ENCODE assay signal across 14 cellular contexts in genomic region chr1:232127190-232127589, GRCh38.
A peak's percentile ranks its signal among the peaks of the same experiment; 100 is the strongest.
DNase-seq lines count a peak whose midpoint lies in the region; FAIRE-seq and TF ChIP-seq lines count a peak whose summit lies in the region.
"Had no signal": no experiment of that assay in that cellular context is flagged by ENCODE, and none has a peak within 500 bp of the region (broad histone marks: within the 10 kb centered on the region; RNA-seq: fewer than 3 reads in every experiment).

No MANE protein-coding gene starts in this region.

- H2AFZ ChIP-seq in endothelial cell of umbilical vein (ENCODE audit: low read depth, low read length) = no peak overlapping the region

- no peaks in the 10 kb centered on the region for H3K79me2 ChIP-seq in endothelial cell of umbilical vein (ENCODE audit: control insufficient read depth, insufficient read depth, low read length)

- dilution Hi-C loops in endothelial cell of umbilical vein (cut with MboI; ENCODE audit: extremely low pct_ligation_motif_present, low sequenced_read_pairs) = no loop called here

- no peak overlapping the region for H3K9ac ChIP-seq in endothelial cell of umbilical vein (replicated peaks; ENCODE audit: extremely low read depth, insufficient read depth, low read length)

- BruUV-seq in endothelial cell of umbilical vein (replicated peaks; lab: Mats Ljungman, UMichigan) = no TSS peak

- H3K36me3 ChIP-seq in endothelial cell of umbilical vein (ENCODE audit: control insufficient read depth in 2 of 2, extremely low read depth in 1 of 2, insufficient read depth in 2 of 2, low read length in 2 of 2) (no peaks in the 10 kb centered on the region), suprapubic skin (no peaks in the 10 kb centered on the region)

- H3K4me3 ChIP-seq in endothelial cell of umbilical vein (replicated peaks in 1 of 3; ENCODE audit: insufficient read depth in 1 of 3, low read depth in 1 of 3, low read length in 3 of 3) = no peak overlapping the region
- H3K4me3 ChIP-seq in suprapubic skin = no peak overlapping the region

- H3K4me2 ChIP-seq in endothelial cell of umbilical vein (ENCODE audit: insufficient read depth, low read length) = no peak overlapping the region

- H3K27me3 ChIP-seq in endothelial cell of umbilical vein (ENCODE audit: control insufficient read depth in 2 of 2, insufficient read depth in 2 of 2, low read length in 2 of 2) (no peaks in the 10 kb centered on the region), suprapubic skin (no peaks in the 10 kb centered on the region)

- CTCF ChIA-PET in endothelial cell of umbilical vein (lab: Charles Lee) = interaction anchor here (0.8 to 0.9 kb wide), 2 partner anchors 13 to 15 kb away, joined by 3 read pairs; no protein-coding TSS in a partner anchor

- TF ChIP-seq EP300 in suprapubic skin (IDR thresholded peaks at IDR 0.05) = no peak

- no peaks in the 10 kb centered on the region for H3K9me1 ChIP-seq in endothelial cell of umbilical vein (replicated peaks; ENCODE audit: control insufficient read depth, extremely low read depth, insufficient read depth, low read length)

- DNase-seq in SIG-M5 treated with dmso at 0.1 percent for 504 hours (lab: John Stamatoyannopoulos, UW; ENCODE audit: unreplicated experiment) = peak; percentile 11
- no peak for DNase-seq in SIG-M5 (lab: John Stamatoyannopoulos, UW)
- DNase-seq in NCI-H226 = peak; percentile 40
- DNase-seq in endothelial cell of umbilical vein (ENCODE audit: low read depth, low spot score) = no peak
- peak; percentile 49 for DNase-seq in renal cortical epithelial cell (ENCODE audit: low read depth)
- no peak for DNase-seq in activated CD4-positive, CD25-positive, alpha-beta regulatory T cell treated with anti-CD3 and anti-CD28 coated beads, Interleukin-2, amount 50 U/mL, for 72 hours
- DNase-seq in suprapubic skin (ENCODE audit: low spot score in 2 of 2) = no peak
- no peak for DNase-seq in activated CD4-positive, alpha-beta T cell treated with anti-CD3 and anti-CD28 coated beads for 4 hours
- DNase-seq: activated T-cell treated with anti-CD3 and anti-CD28 coated beads for 4 hours; hypothalamus; NCI-H446; small intestine; stimulated activated CD8-positive, alpha-beta memory T cell treated with anti-CD3 and anti-CD28 coated beads, Interleukin-4, amount 100 ng/mL, for 48 hours had no signal

- 68% methylated on average over 2 of the region's 2 CpGs for WGBS in suprapubic skin

- POLR2A ChIA-PET in endothelial cell of umbilical vein (lab: Charles Lee) = no interaction called here

- no peaks in the 10 kb centered on the region for H4K20me1 ChIP-seq in endothelial cell of umbilical vein (replicated peaks; ENCODE audit: control insufficient read depth, extremely low read depth, insufficient read depth, low read length)

- H3K4me1 ChIP-seq in endothelial cell of umbilical vein (ENCODE audit: control insufficient read depth, extremely low read depth, insufficient read depth, low read length) = peaks cover 8% of the 10 kb centered on the region
- no peaks in the 10 kb centered on the region for H3K4me1 ChIP-seq in suprapubic skin

- H3K9me3 ChIP-seq in endothelial cell of umbilical vein (replicated peaks; ENCODE audit: control insufficient read depth, insufficient read depth, low read length) (no peaks in the 10 kb centered on the region), suprapubic skin (no peaks in the 10 kb centered on the region)

- no peak for FAIRE-seq in endothelial cell of umbilical vein (lab: Jason Lieb, UNC)
- FAIRE-seq: A204.1, small intestine had no signal

- no peak overlapping the region for H3K27ac ChIP-seq in endothelial cell of umbilical vein (ENCODE audit: insufficient read depth, low read depth, low read length)
- H3K27ac ChIP-seq in suprapubic skin = no peak overlapping the region

- no peak for TF ChIP-seq POLR2A in endothelial cell of umbilical vein (IDR thresholded peaks at IDR 0.05; ENCODE audit: low read depth, low read length)
- TF ChIP-seq POLR2A in suprapubic skin (IDR thresholded peaks at IDR 0.05) = no peak

- intact Hi-C loops in endothelial cell of umbilical vein (cut with micrococcal nuclease) = no loop called here

- TF ChIP-seq CTCF in endothelial cell of umbilical vein (IDR thresholded peaks at IDR 0.05; ENCODE audit: extremely low read depth in 1 of 2, insufficient read depth in 1 of 2, low read depth in 1 of 2, low read length in 2 of 2) = no peak
- TF ChIP-seq CTCF in suprapubic skin (IDR thresholded peaks at IDR 0.05) = no peak

TF ChIP-seq in endothelial cell of umbilical vein, 7 proteins besides CTCF, POLR2A, EP300 and RAD21:
- TF ChIP-seq GATA2 (IDR thresholded peaks at IDR 0.05; ENCODE audit: insufficient read depth, insufficient read length, low read depth, low read length) = no peak
- no peak for TF ChIP-seq MAX (IDR thresholded peaks at IDR 0.05; ENCODE audit: insufficient read depth, insufficient read length)
- no peak for TF ChIP-seq EZH2 (IDR thresholded peaks at IDR 0.05; ENCODE audit: borderline replicate concordance, low read depth, low read length, severe bottlenecking)
- TF ChIP-seq POLR2AphosphoS5 (IDR thresholded peaks at IDR 0.05; ENCODE audit: insufficient read depth, low read depth, low read length) = no peak
- no peak for TF ChIP-seq MYC (IDR thresholded peaks at IDR 0.05; ENCODE audit: low read depth, low read length)
- peak; percentile 92 for TF ChIP-seq FOS (IDR thresholded peaks at IDR 0.05; ENCODE audit: borderline replicate concordance, insufficient read depth, low read length)
- peak; percentile 80 for TF ChIP-seq JUN (IDR thresholded peaks at IDR 0.05; ENCODE audit: borderline replicate concordance, insufficient read depth, insufficient read length, low read depth)

Comparison
In these comparisons a context has a peak if more than half of its experiments do, and no peak if none do; other contexts are left out.
1. DNase-seq: peak in SIG-M5 treated with dmso at 0.1 percent for 504 hours (single experiment), NCI-H226 (single experiment) and renal cortical epithelial cell (single experiment); none in SIG-M5 (single experiment), endothelial cell of umbilical vein (single experiment), activated CD4-positive, CD25-positive, alpha-beta regulatory T cell treated with anti-CD3 and anti-CD28 coated beads, Interleukin-2, amount 50 U/mL, for 72 hours (single experiment), suprapubic skin (0 of 2) and activated CD4-positive, alpha-beta T cell treated with anti-CD3 and anti-CD28 coated beads for 4 hours (0 of 2).